In genomic region chr19:6529937-6530384, GRCh38 we compare ENCODE assay signal across 8 cellular contexts. TPM values are rescaled to one million over a fixed set of nuclear protein-coding genes. Genes with fewer than 3 reads are reported as not detected.
DNase-seq lines count a peak whose midpoint lies in the region; ATAC-seq and TF ChIP-seq lines count a peak whose summit lies in the region.

No MANE protein-coding gene starts in this region.

- intact Hi-C loops in Panc1 (cut with micrococcal nuclease; ENCODE audit: unreplicated experiment) (no loop called here), gastrocnemius medialis (cut with DNase I; ENCODE audit: low total_unique reads) (loop anchor here (2.0 to 5.0 kb wide), 3 partner anchors 13 to 207 kb away; partner anchors contain the start of genes GPR108, SLC25A23 and TRIP10)

- TF ChIP-seq CTCF in GM12865 (IDR thresholded peaks at IDR 0.05; ENCODE audit: insufficient read depth, low read depth, low read length, missing control alignments) (no peak), Panc1 (IDR thresholded peaks at IDR 0.05) (no peak), gastrocnemius medialis (IDR thresholded peaks at IDR 0.05 in 4 of 5, conservative IDR thresholded peaks at IDR 0.05 in 1 of 5) (no peak)

- CTCF ChIA-PET in Panc1 (lab: Charles Lee), result no interaction called here

- no peak for ATAC-seq in Panc1
- ATAC-seq in gastrocnemius medialis, result no peak
- ATAC-seq in HG02798 (IDR thresholded peaks at IDR 0.05; ENCODE audit: poor library complexity, unreplicated experiment), result no peak

- POLR2A ChIA-PET in Panc1 (lab: Charles Lee), result no interaction called here

- H3K9me3 ChIP-seq in Panc1 (ENCODE audit: control insufficient read depth, insufficient read depth, low read depth, low read length) (no peaks in the 10 kb centered on the region), gastrocnemius medialis (no peaks in the 10 kb centered on the region)

- no peaks in the 10 kb centered on the region for H3K27me3 ChIP-seq in Panc1 (ENCODE audit: control insufficient read depth, insufficient read depth, low read length)
- peaks cover 8 to 23% (median 10%) of the 10 kb centered on the region in 3 donors for H3K27me3 ChIP-seq in gastrocnemius medialis

- peaks cover 10% of the 10 kb centered on the region for H3K4me1 ChIP-seq in Panc1 (ENCODE audit: control insufficient read depth, insufficient read depth, low read length)
- peaks cover 25 to 29% of the 10 kb centered on the region in 2 donors for H3K4me1 ChIP-seq in gastrocnemius medialis

- in situ Hi-C loops in Panc1 (cut with HindIII; ENCODE audit: low pct_unique_long_range_greater_than_20kb, low sequenced_read_pairs) (no loop called here), gastrocnemius medialis (cut with MboI; ENCODE audit: low sequenced_read_pairs in 4 of 4) (loop anchor here in 1 of 4 donors (10.0 kb wide), 1 partner anchor 95 kb away; no protein-coding TSS in a partner anchor), KBM-7 (cut with MboI; ENCODE audit: low pct_unique_long_range_greater_than_20kb, low sequenced_read_pairs) (no loop called here)

- BruUV-seq in Panc1 (replicated peaks; lab: Mats Ljungman, UMichigan), result no TSS peak

- DNase-seq in GM12865 (ENCODE audit: low read depth) (no peak), Panc1 (ENCODE audit: low read depth, low spot score) (no peak), epithelial cell of prostate (ENCODE audit: low read depth, low spot score) (no peak), gastrocnemius medialis (no peak), AML-193 (lab: John Stamatoyannopoulos, UW) (no peak), KBM-7 (no peak), AG20443 (ENCODE audit: low spot score) (no peak)

- TF ChIP-seq POLR2A in gastrocnemius medialis (IDR thresholded peaks at IDR 0.05), result no peak

- H3K4me3 ChIP-seq in GM12865 (ENCODE audit: low read depth, low read length) (peak overlapping the region; percentile 98), Panc1 (ENCODE audit: low read depth in 2 of 2, low read length in 2 of 2) (peak overlapping the region; percentile 51 to 85), gastrocnemius medialis (peak overlapping the region; percentile 67 to 75 (median 74))

- H3K27ac ChIP-seq in Panc1 (ENCODE audit: low read length), result peak overlapping the region; percentile 88
- peak overlapping the region; percentile 58 for H3K27ac ChIP-seq in epithelial cell of prostate
- H3K27ac ChIP-seq in gastrocnemius medialis, result peak overlapping the region; percentile 74 to 90 (median 86)

- H3K36me3 ChIP-seq in Panc1 (ENCODE audit: control insufficient read depth, insufficient read depth, low read length) (no peaks in the 10 kb centered on the region; the same call in 1 of the 2 replicates), gastrocnemius medialis (no peaks in the 10 kb centered on the region)

RNA-seq across cellular contexts. Expression of gene TNFSF9, which starts 0.9 kb away (rescaled TPM):
- total RNA-seq in Panc1 (2021; ENCODE audit: unreplicated experiment), result 2.9 TPM
- polyA plus RNA-seq in Panc1 (2012; ENCODE audit: insufficient read length), result 1.6 TPM
- 1 to 10 TPM in 2 of 4 donors, not detected in 2; 1.1 to 1.8 TPM for total RNA-seq in gastrocnemius medialis

RNA-seq across cellular contexts. Expression of gene TUBB4A, which starts 27.9 kb away (rescaled TPM):
- total RNA-seq in Panc1 (2021; ENCODE audit: unreplicated experiment), result 4.4 TPM
- polyA plus RNA-seq in Panc1 (2012; ENCODE audit: insufficient read length), result 17.9 TPM
- 1 to 10 TPM; 1.7 to 2.5 (median 2.0) TPM for total RNA-seq in gastrocnemius medialis

RNA-seq across cellular contexts. Expression of gene DENND1C, which starts 48.4 kb away (rescaled TPM):
- total RNA-seq in Panc1 (2021; ENCODE audit: unreplicated experiment), result 0.39 TPM
- 1.2 TPM for polyA plus RNA-seq in Panc1 (2012; ENCODE audit: insufficient read length)
- 1 to 10 TPM in 1 of 4 donors, under 1 TPM in 2, not detected in 1; 0.27 to 1.2 (median 0.29) TPM for total RNA-seq in gastrocnemius medialis
